Comparison of ENCODE assay signal across 1 cellular context in genomic region chr6:150119256-150119655, GRCh38.
TF ChIP-seq lines count a peak whose summit lies in the region.

No MANE protein-coding gene starts in this region.

TF ChIP-seq in IMR-90, 13 proteins besides CTCF, POLR2A, EP300 and RAD21 (continued from another document):
- TF ChIP-seq USF2 (IDR thresholded peaks at IDR 0.05; ENCODE audit: low read depth, low read length) (no peak), BHLHE40 (IDR thresholded peaks at IDR 0.05; ENCODE audit: low read depth, low read length) (no peak), SMC3 (IDR thresholded peaks at IDR 0.05; ENCODE audit: low read depth, low read length) (no peak), MXI1 (IDR thresholded peaks at IDR 0.05; ENCODE audit: borderline replicate concordance, low read depth, low read length) (no peak)
